In the genomic region with DNA sequence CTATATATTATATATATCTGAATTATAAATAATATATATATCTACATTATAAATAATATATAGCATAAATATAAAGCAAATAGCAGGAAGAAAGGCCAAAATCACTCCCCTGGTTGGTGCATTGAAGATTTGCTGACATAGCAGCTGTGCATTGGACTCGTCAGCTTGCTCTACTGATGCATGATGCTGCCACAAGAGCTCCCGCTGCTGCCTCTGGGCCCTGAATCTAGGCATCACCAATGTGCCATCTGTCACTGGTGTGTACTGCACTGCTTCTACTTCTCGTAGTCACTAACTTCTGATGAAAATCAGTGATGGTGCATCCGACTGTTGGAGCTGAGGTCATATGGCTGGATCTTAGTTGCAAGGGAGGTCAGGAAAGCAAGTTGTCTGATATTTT, we compare ENCODE assay signal across 30 cellular contexts.
"Had no signal": no experiment of that assay in that cellular context is flagged by ENCODE, and none has a peak within 500 bp of the region (broad histone marks: within the 10 kb centered on the region; RNA-seq: fewer than 3 reads in every experiment).

No MANE protein-coding gene starts in this region.

- H3K27me3 ChIP-seq: ascending aorta, cardiac muscle cell, gastrocnemius medialis, ovary, stomach, thyroid gland, upper lobe of right lung had no signal

- ATAC-seq: effector memory CD8-positive, alpha-beta T cell; gastrocnemius medialis; left colon; naive thymus-derived CD4-positive, alpha-beta T cell; stimulated activated memory B cell treated with anti-CD40 and anti-IgM and Interleukin-4, amounts not matched to agents 10 μg/mL and 1 μg/mL and 100 μg/mL, for 72 hours; upper lobe of right lung had no signal

- H3K4me3 ChIP-seq: ascending aorta, cardiac muscle cell, gastrocnemius medialis, ovary, prostate gland, smooth muscle cell, stomach, thyroid gland, upper lobe of right lung had no signal

- DNase-seq: activated CD4-positive, alpha-beta memory T cell treated with anti-CD3 and anti-CD28 coated beads, Interleukin-2, amount 10 ng/mL, durations not matched to agents 7 days and 5 days; activated CD4-positive, alpha-beta T cell treated with anti-CD3 and anti-CD28 coated beads for 1 hour; activated CD4-positive, alpha-beta T cell treated with anti-CD3 and anti-CD28 coated beads, Interleukin-2, amount 10 ng/mL, durations not matched to agents 7 days and 5 days; activated CD8-positive, alpha-beta memory T cell treated with anti-CD3 and anti-CD28 coated beads, Interleukin-2, amount 50 U/mL, for 48 hours; activated gamma-delta T cell; activated naive CD4-positive, alpha-beta T cell treated with anti-CD3 and anti-CD28 coated beads, Interleukin-2, amount 10 ng/mL, durations not matched to agents 7 days and 5 days; activated naive CD8-positive, alpha-beta T cell treated with anti-CD3 and anti-CD28 coated beads, Interleukin-2, amount 10 ng/mL, durations not matched to agents 7 days and 5 days; activated T-cell treated with anti-CD3 and anti-CD28 coated beads, Interleukin-2, amount 50 U/mL, for 24 hours; cortex of kidney; effector memory CD8-positive, alpha-beta T cell; erythroblast; gastrocnemius medialis; hypothalamus; immature natural killer cell; kidney; left colon; midbrain; naive thymus-derived CD4-positive, alpha-beta T cell; ovary; stimulated activated CD4-positive, alpha-beta T cell treated with anti-CD3 and anti-CD28 coated beads, Interleukin-1b, Interleukin-23, amount 100 ng/mL, for 48 hours; stimulated activated CD4-positive, alpha-beta T cell treated with anti-CD3 and anti-CD28 coated beads, Interleukin-4, amount 100 ng/mL, for 4 hours; stimulated activated CD8-positive, alpha-beta memory T cell treated with anti-CD3 and anti-CD28 coated beads, Interleukin-4, amount 100 ng/mL, for 48 hours; stomach; thyroid gland; upper lobe of right lung had no signal

- H3K4me1 ChIP-seq: ascending aorta, gastrocnemius medialis, prostate gland, stomach, thyroid gland, upper lobe of right lung had no signal

- H3K9me3 ChIP-seq: ascending aorta, gastrocnemius medialis, ovary, prostate gland, thyroid gland, upper lobe of right lung had no signal

- H3K27ac ChIP-seq: ascending aorta, cardiac muscle cell, gastrocnemius medialis, ovary, prostate gland, stomach, thyroid gland, upper lobe of right lung had no signal

- H3K36me3 ChIP-seq: ascending aorta, cardiac muscle cell, gastrocnemius medialis, ovary, prostate gland, stomach, thyroid gland, upper lobe of right lung had no signal
